ENCODE assay signal across 1 cellular context in the genomic region with DNA sequence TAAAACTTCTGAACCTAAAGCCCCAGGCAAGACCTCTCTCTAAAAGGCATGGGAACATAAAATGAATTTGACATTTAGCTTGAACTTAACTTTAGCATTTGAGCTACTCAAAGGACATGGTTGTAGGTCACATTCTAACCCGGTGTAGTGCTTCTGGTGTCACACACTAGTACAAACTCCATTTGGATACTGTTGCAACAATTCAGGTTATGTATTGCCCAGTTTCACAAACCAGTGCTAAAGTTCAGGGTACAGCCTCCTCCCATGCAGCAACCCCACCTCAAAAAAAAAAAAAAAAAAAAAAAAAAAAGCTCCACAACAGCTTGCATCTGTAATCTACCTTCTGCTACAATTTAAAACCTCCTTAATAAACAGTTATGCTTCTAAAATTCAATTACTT.
TF ChIP-seq lines count a peak whose summit lies in the region.

No MANE protein-coding gene starts in this region.

TF ChIP-seq in HepG2, 621 proteins besides CTCF, POLR2A, EP300 and RAD21 (continued from another document and continues in another):
- TF ChIP-seq, protein P1, sequence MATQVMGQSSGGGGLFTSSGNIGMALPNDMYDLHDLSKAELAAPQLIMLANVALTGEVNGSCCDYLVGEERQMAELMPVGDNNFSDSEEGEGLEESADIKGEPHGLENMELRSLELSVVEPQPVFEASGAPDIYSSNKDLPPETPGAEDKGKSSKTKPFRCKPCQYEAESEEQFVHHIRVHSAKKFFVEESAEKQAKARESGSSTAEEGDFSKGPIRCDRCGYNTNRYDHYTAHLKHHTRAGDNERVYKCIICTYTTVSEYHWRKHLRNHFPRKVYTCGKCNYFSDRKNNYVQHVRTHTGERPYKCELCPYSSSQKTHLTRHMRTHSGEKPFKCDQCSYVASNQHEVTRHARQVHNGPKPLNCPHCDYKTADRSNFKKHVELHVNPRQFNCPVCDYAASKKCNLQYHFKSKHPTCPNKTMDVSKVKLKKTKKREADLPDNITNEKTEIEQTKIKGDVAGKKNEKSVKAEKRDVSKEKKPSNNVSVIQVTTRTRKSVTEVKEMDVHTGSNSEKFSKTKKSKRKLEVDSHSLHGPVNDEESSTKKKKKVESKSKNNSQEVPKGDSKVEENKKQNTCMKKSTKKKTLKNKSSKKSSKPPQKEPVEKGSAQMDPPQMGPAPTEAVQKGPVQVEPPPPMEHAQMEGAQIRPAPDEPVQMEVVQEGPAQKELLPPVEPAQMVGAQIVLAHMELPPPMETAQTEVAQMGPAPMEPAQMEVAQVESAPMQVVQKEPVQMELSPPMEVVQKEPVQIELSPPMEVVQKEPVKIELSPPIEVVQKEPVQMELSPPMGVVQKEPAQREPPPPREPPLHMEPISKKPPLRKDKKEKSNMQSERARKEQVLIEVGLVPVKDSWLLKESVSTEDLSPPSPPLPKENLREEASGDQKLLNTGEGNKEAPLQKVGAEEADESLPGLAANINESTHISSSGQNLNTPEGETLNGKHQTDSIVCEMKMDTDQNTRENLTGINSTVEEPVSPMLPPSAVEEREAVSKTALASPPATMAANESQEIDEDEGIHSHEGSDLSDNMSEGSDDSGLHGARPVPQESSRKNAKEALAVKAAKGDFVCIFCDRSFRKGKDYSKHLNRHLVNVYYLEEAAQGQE (IDR thresholded peaks at IDR 0.05; ENCODE audit: borderline replicate concordance in 1 of 2, low read depth in 1 of 2, low read length in 2 of 2): peak in 1 of 2 experiments; percentile 72; a peak in 2 of 4 replicates
- peak; percentile 89 for TF ChIP-seq GATAD2A (CRISPR knock-in tag; IDR thresholded peaks at IDR 0.05)
- TF ChIP-seq FOXJ3 (CRISPR knock-in tag; IDR thresholded peaks at IDR 0.05; ENCODE audit: borderline replicate concordance): peak; percentile 80
- TF ChIP-seq, protein P2, sequence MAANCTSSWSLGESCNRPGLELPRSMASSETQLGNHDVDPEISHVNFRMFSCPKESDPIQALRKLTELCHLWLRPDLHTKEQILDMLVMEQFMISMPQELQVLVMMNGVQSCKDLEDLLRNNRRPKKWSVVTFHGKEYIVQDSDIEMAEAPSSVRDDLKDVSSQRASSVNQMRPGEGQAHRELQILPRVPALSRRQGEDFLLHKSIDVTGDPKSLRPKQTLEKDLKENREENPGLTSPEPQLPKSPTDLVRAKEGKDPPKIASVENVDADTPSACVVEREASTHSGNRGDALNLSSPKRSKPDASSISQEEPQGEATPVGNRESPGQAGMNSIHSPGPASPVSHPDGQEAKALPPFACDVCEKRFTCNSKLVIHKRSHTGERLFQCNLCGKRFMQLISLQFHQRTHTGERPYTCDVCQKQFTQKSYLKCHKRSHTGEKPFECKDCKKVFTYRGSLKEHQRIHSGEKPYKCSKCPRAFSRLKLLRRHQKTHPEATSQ (CRISPR knock-in tag; IDR thresholded peaks at IDR 0.05; ENCODE audit: borderline replicate concordance): no peak
- TF ChIP-seq POLR2AphosphoS5 (IDR thresholded peaks at IDR 0.05; ENCODE audit: low read depth, low read length): no peak
- TF ChIP-seq ZKSCAN8 (CRISPR knock-in tag; IDR thresholded peaks at IDR 0.05; ENCODE audit: borderline replicate concordance): peak; percentile 76; the same call in 1 of the 2 replicates
- TF ChIP-seq FOXO1 (CRISPR knock-in tag; IDR thresholded peaks at IDR 0.05): peak; percentile 82
- no peak for TF ChIP-seq SCMH1 (CRISPR knock-in tag; IDR thresholded peaks at IDR 0.05; ENCODE audit: borderline replicate concordance)
- TF ChIP-seq, protein P3, sequence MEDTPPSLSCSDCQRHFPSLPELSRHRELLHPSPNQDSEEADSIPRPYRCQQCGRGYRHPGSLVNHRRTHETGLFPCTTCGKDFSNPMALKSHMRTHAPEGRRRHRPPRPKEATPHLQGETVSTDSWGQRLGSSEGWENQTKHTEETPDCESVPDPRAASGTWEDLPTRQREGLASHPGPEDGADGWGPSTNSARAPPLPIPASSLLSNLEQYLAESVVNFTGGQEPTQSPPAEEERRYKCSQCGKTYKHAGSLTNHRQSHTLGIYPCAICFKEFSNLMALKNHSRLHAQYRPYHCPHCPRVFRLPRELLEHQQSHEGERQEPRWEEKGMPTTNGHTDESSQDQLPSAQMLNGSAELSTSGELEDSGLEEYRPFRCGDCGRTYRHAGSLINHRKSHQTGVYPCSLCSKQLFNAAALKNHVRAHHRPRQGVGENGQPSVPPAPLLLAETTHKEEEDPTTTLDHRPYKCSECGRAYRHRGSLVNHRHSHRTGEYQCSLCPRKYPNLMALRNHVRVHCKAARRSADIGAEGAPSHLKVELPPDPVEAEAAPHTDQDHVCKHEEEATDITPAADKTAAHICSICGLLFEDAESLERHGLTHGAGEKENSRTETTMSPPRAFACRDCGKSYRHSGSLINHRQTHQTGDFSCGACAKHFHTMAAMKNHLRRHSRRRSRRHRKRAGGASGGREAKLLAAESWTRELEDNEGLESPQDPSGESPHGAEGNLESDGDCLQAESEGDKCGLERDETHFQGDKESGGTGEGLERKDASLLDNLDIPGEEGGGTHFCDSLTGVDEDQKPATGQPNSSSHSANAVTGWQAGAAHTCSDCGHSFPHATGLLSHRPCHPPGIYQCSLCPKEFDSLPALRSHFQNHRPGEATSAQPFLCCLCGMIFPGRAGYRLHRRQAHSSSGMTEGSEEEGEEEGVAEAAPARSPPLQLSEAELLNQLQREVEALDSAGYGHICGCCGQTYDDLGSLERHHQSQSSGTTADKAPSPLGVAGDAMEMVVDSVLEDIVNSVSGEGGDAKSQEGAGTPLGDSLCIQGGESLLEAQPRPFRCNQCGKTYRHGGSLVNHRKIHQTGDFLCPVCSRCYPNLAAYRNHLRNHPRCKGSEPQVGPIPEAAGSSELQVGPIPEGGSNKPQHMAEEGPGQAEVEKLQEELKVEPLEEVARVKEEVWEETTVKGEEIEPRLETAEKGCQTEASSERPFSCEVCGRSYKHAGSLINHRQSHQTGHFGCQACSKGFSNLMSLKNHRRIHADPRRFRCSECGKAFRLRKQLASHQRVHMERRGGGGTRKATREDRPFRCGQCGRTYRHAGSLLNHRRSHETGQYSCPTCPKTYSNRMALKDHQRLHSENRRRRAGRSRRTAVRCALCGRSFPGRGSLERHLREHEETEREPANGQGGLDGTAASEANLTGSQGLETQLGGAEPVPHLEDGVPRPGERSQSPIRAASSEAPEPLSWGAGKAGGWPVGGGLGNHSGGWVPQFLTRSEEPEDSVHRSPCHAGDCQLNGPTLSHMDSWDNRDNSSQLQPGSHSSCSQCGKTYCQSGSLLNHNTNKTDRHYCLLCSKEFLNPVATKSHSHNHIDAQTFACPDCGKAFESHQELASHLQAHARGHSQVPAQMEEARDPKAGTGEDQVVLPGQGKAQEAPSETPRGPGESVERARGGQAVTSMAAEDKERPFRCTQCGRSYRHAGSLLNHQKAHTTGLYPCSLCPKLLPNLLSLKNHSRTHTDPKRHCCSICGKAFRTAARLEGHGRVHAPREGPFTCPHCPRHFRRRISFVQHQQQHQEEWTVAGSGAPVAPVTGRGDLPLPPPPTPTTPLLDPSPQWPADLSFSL (CRISPR knock-in tag; IDR thresholded peaks at IDR 0.05): peak; percentile 84; the same call in 1 of the 2 replicates
- TF ChIP-seq NR2F2 (IDR thresholded peaks at IDR 0.05; ENCODE audit: borderline replicate concordance, low read depth): peak; percentile 90
- TF ChIP-seq ZFP41 (CRISPR knock-in tag; IDR thresholded peaks at IDR 0.05; ENCODE audit: borderline replicate concordance): no peak
- TF ChIP-seq, protein P4, sequence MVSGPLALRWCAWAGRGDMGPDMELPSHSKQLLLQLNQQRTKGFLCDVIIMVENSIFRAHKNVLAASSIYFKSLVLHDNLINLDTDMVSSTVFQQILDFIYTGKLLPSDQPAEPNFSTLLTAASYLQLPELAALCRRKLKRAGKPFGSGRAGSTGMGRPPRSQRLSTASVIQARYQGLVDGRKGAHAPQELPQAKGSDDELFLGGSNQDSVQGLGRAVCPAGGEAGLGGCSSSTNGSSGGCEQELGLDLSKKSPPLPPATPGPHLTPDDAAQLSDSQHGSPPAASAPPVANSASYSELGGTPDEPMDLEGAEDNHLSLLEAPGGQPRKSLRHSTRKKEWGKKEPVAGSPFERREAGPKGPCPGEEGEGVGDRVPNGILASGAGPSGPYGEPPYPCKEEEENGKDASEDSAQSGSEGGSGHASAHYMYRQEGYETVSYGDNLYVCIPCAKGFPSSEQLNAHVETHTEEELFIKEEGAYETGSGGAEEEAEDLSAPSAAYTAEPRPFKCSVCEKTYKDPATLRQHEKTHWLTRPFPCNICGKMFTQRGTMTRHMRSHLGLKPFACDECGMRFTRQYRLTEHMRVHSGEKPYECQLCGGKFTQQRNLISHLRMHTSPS (CRISPR knock-in tag; IDR thresholded peaks at IDR 0.05; ENCODE audit: low read depth): no peak
- no peak for TF ChIP-seq BRD4 (CRISPR knock-in tag; IDR thresholded peaks at IDR 0.05)
- peak; percentile 80 to 85 for TF ChIP-seq NR2F1 (CRISPR knock-in tag; IDR thresholded peaks at IDR 0.05)
- TF ChIP-seq ZNF883 (CRISPR knock-in tag; IDR thresholded peaks at IDR 0.05; ENCODE audit: not compliant biosample characterization): no peak
- TF ChIP-seq, protein P5, sequence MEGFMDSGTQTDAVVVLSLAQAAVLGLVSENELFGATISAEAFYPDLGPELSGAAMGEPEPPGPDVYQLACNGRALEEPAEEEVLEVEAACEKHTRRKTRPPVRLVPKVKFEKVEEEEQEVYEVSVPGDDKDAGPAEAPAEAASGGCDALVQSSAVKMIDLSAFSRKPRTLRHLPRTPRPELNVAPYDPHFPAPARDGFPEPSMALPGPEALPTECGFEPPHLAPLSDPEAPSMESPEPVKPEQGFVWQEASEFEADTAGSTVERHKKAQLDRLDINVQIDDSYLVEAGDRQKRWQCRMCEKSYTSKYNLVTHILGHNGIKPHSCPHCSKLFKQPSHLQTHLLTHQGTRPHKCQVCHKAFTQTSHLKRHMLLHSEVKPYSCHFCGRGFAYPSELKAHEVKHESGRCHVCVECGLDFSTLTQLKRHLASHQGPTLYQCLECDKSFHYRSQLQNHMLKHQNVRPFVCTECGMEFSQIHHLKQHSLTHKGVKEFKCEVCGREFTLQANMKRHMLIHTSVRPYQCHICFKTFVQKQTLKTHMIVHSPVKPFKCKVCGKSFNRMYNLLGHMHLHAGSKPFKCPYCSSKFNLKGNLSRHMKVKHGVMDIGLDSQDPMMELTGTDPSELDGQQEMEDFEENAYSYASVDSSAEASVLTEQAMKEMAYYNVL (CRISPR knock-in tag; IDR thresholded peaks at IDR 0.05; ENCODE audit: borderline replicate concordance): no peak
- TF ChIP-seq ZNF747 (CRISPR knock-in tag; IDR thresholded peaks at IDR 0.05; ENCODE audit: borderline replicate concordance): no peak
- TF ChIP-seq ZNF205 (CRISPR knock-in tag; IDR thresholded peaks at IDR 0.05): 0 out of 2 replicates have a peak, but pooled peaks have one; percentile 24
- no peak for TF ChIP-seq ETV6 (CRISPR knock-in tag; conservative IDR thresholded peaks at IDR 0.05)
- no peak for TF ChIP-seq ZBTB7A (CRISPR knock-in tag; IDR thresholded peaks at IDR 0.05)
- no peak for TF ChIP-seq NFE2L2 (IDR thresholded peaks at IDR 0.05; ENCODE audit: low read length)
- TF ChIP-seq ZNF451 (CRISPR knock-in tag; IDR thresholded peaks at IDR 0.05): no peak
- no peak for TF ChIP-seq NFE2 (CRISPR knock-in tag; IDR thresholded peaks at IDR 0.05)
- TF ChIP-seq MIER3 (CRISPR knock-in tag; IDR thresholded peaks at IDR 0.05; ENCODE audit: borderline replicate concordance): peak; percentile 85; the same call in 1 of the 2 replicates
- peak; percentile 75; the same call in 1 of the 2 replicates for TF ChIP-seq RCOR2 (CRISPR knock-in tag; IDR thresholded peaks at IDR 0.05)
- TF ChIP-seq THYN1 (CRISPR knock-in tag; IDR thresholded peaks at IDR 0.05; ENCODE audit: borderline replicate concordance, low read depth): no peak
- TF ChIP-seq ZNF607 (CRISPR knock-in tag; IDR thresholded peaks at IDR 0.05; ENCODE audit: borderline replicate concordance): no peak
- TF ChIP-seq, protein P6, sequence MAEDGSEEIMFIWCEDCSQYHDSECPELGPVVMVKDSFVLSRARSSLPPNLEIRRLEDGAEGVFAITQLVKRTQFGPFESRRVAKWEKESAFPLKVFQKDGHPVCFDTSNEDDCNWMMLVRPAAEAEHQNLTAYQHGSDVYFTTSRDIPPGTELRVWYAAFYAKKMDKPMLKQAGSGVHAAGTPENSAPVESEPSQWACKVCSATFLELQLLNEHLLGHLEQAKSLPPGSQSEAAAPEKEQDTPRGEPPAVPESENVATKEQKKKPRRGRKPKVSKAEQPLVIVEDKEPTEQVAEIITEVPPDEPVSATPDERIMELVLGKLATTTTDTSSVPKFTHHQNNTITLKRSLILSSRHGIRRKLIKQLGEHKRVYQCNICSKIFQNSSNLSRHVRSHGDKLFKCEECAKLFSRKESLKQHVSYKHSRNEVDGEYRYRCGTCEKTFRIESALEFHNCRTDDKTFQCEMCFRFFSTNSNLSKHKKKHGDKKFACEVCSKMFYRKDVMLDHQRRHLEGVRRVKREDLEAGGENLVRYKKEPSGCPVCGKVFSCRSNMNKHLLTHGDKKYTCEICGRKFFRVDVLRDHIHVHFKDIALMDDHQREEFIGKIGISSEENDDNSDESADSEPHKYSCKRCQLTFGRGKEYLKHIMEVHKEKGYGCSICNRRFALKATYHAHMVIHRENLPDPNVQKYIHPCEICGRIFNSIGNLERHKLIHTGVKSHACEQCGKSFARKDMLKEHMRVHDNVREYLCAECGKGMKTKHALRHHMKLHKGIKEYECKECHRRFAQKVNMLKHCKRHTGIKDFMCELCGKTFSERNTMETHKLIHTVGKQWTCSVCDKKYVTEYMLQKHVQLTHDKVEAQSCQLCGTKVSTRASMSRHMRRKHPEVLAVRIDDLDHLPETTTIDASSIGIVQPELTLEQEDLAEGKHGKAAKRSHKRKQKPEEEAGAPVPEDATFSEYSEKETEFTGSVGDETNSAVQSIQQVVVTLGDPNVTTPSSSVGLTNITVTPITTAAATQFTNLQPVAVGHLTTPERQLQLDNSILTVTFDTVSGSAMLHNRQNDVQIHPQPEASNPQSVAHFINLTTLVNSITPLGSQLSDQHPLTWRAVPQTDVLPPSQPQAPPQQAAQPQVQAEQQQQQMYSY (CRISPR knock-in tag; IDR thresholded peaks at IDR 0.05): no peak
- TF ChIP-seq, protein P7, sequence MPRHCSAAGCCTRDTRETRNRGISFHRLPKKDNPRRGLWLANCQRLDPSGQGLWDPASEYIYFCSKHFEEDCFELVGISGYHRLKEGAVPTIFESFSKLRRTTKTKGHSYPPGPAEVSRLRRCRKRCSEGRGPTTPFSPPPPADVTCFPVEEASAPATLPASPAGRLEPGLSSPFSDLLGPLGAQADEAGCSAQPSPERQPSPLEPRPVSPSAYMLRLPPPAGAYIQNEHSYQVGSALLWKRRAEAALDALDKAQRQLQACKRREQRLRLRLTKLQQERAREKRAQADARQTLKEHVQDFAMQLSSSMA (CRISPR knock-in tag; IDR thresholded peaks at IDR 0.05): no peak
- TF ChIP-seq ZNF468 (CRISPR knock-in tag; IDR thresholded peaks at IDR 0.05): no peak
- TF ChIP-seq ZNF713 (CRISPR knock-in tag; IDR thresholded peaks at IDR 0.05): no peak
- no peak for TF ChIP-seq ZNF33B (CRISPR knock-in tag; IDR thresholded peaks at IDR 0.05)
- TF ChIP-seq, protein P8, sequence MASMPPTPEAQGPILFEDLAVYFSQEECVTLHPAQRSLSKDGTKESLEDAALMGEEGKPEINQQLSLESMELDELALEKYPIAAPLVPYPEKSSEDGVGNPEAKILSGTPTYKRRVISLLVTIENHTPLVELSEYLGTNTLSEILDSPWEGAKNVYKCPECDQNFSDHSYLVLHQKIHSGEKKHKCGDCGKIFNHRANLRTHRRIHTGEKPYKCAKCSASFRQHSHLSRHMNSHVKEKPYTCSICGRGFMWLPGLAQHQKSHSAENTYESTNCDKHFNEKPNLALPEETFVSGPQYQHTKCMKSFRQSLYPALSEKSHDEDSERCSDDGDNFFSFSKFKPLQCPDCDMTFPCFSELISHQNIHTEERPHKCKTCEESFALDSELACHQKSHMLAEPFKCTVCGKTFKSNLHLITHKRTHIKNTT (CRISPR knock-in tag; IDR thresholded peaks at IDR 0.05): no peak
